8 cellular contexts compared by ENCODE assay signal in genomic region chr20:408843-409696, GRCh38.
DNase-seq lines count a peak whose midpoint lies in the region; ATAC-seq and TF ChIP-seq lines count a peak whose summit lies in the region.

No MANE protein-coding gene starts in this region.

- ATAC-seq in GM21723 (IDR thresholded peaks at IDR 0.05; ENCODE audit: unreplicated experiment) = peak; percentile 25

- DNase-seq in NT2/D1 (ENCODE audit: low read depth, low spot score) = no peak
- DNase-seq in cardiac fibroblast (ENCODE audit: low read depth in 2 of 2) = no peak
- DNase-seq in iPS-NIHi11 (ENCODE audit: low spot score) = no peak
- no peak for DNase-seq in superior temporal gyrus (ENCODE audit: extremely low spot score)
- no peak for DNase-seq in DMS79 (lab: John Stamatoyannopoulos, UW)

- H3K9ac ChIP-seq in ES-I3 (ENCODE audit: low read depth, low read length) = peak overlapping the region; percentile 94
- peak overlapping the region; percentile 92 for H3K9ac ChIP-seq in NT2/D1 (ENCODE audit: insufficient read length, low read depth)

- H3K27ac ChIP-seq in muscle layer of duodenum (ENCODE audit: low read length) = peak overlapping the region; percentile 88

- H3K4me1 ChIP-seq in ES-I3 (ENCODE audit: insufficient read depth, low read length) (0 out of 2 replicates have a peak, but pooled peaks cover 3% of the 10 kb centered on the region), NT2/D1 (ENCODE audit: insufficient read depth, insufficient read length) (peaks cover 2% of the 10 kb centered on the region), muscle layer of duodenum (ENCODE audit: control insufficient read depth in 1 of 2, insufficient read depth in 2 of 2, low read length in 2 of 2) (peaks cover 8 to 21% of the 10 kb centered on the region in 2 donors)

- H3K27me3 ChIP-seq in NT2/D1 (ENCODE audit: insufficient read depth, insufficient read length) (no peaks in the 10 kb centered on the region), muscle layer of duodenum (ENCODE audit: low read depth, low read length) (no peaks in the 10 kb centered on the region)

- H3K36me3 ChIP-seq in ES-I3 (ENCODE audit: insufficient read depth, low read length) (peaks cover 8% of the 10 kb centered on the region; the same call in 1 of the 2 replicates), NT2/D1 (ENCODE audit: insufficient read depth, insufficient read length, low read length) (peaks cover 31% of the 10 kb centered on the region), muscle layer of duodenum (ENCODE audit: control insufficient read depth in 1 of 2, insufficient read depth in 2 of 2, low read length in 2 of 2) (peaks cover 0 to 6% of the 10 kb centered on the region in 2 donors)

- H3K9me3 ChIP-seq in ES-I3 (ENCODE audit: control insufficient read depth, insufficient read depth, low read length) (no peaks in the 10 kb centered on the region), NT2/D1 (ENCODE audit: insufficient read depth, low read length) (peaks cover 12% of the 10 kb centered on the region; the same call in 1 of the 2 replicates), muscle layer of duodenum (ENCODE audit: control insufficient read depth in 1 of 2, low read length in 2 of 2) (no peaks in the 10 kb centered on the region)

- TF ChIP-seq CTCF in cardiac fibroblast (IDR thresholded peaks at IDR 0.05; ENCODE audit: low read depth, low read length) = no peak

- H3K4me3 ChIP-seq in NT2/D1 (ENCODE audit: insufficient read length, low read depth) (peak overlapping the region; percentile 94), cardiac fibroblast (replicated peaks in 1 of 2; ENCODE audit: low read depth in 2 of 2, low read length in 2 of 2) (peak overlapping the region; percentile 99), muscle layer of duodenum (ENCODE audit: low read depth in 1 of 2, low read length in 2 of 2) (peak overlapping the region; percentile 97 to 99)
